5 cellular contexts compared by ENCODE assay signal in the genomic region with DNA sequence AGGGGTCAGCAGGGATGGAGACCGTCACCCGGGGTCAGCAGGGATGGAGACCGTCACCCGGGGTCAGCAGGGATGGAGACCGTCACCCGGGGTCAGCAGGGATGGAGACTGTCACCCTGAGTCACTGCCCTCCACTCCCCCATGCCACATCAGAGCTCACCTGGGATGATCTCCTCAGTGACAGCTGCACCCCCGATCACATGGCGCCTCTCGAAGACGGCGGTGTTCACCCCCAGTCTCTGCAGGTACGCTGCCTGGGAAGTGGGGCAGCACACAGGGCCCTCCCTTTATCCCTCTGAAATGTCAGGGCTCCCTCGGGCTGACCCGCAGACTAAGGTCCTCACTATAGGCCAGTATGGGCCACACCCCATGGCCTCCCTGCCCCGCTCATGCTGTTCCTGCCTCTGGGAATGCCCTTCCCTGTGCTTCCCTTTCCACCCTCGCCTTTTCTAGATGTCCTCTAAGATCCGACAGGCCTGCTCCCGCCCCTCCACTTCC.
"Had no signal": no experiment of that assay in that cellular context is flagged by ENCODE, and none has a peak within 500 bp of the region (broad histone marks: within the 10 kb centered on the region; RNA-seq: fewer than 3 reads in every experiment).

No MANE protein-coding gene starts in this region.

- ATAC-seq: GM23338, K562 had no signal

- H3K27ac Mint-ChIP-seq: GM23338 had no signal

- H3K4me3 Mint-ChIP-seq: GM23338 had no signal

- H3K9me3 Mint-ChIP-seq: GM23338 had no signal

- H3K36me3 ChIP-seq: HAP-1 had no signal

- H3K4me3 ChIP-seq: GM23338, HAP-1, K562 had no signal

- H3K9me3 ChIP-seq: HAP-1 had no signal

- DNase-seq: H7, IMR-90 had no signal
